ENCODE assay signal across 27 cellular contexts in the genomic region with DNA sequence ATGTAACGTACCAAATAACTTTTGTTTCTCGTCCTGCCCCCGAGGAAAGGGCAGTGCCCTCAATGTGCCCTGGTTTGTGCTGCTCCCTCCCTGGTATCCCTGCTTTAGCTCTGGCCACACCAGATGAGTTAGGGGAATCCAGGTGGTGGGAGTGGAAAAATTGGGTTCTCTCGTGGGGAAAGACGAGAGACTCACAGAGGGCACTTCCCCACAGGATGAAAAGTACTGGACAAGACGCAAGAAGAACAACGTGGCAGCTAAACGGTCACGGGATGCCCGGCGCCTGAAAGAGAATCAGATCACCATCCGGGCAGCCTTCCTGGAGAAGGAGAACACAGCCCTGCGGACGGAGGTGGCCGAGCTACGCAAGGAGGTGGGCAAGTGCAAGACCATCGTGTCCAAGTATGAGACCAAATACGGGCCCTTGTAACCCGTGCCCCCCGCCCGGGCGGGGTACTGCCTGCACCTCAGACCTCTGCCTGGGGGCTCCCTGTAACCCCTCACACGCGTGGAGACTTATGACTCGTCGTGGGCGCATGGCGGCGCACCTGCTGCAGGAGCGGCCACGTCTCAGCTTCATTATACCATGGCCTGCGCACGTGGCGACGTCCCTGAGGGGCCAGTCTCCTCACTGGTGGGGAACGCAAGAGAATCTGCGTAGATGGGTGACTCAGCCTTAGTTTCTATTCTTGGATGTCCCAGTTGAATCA.
"Had no signal": no experiment of that assay in that cellular context is flagged by ENCODE, and none has a peak within 500 bp of the region (broad histone marks: within the 10 kb centered on the region; RNA-seq: fewer than 3 reads in every experiment).

No MANE protein-coding gene starts in this region.

- H3K36me3 ChIP-seq: brain microvascular endothelial cell, neutrophil had no signal

- H3K4me1 ChIP-seq: SJSA1 had no signal

- H3K9me3 ChIP-seq: ascending aorta, gastrocnemius medialis, mucosa of descending colon, neutrophil, ovary, SJSA1, transverse colon had no signal

- H3K4me3 ChIP-seq: ascending aorta, gastrocnemius medialis, lung, mucosa of descending colon, ovary, SJSA1, transverse colon had no signal

- ATAC-seq: activated CD8-positive, alpha-beta memory T cell treated with anti-CD3 and anti-CD28 coated beads, Interleukin-2, amount 10 ng/mL, durations not matched to agents 7 days and 5 days; activated CD8-positive, alpha-beta T cell treated with anti-CD3 and anti-CD28 coated beads, Interleukin-2, amount 10 ng/mL, durations not matched to agents 7 days and 5 days; activated naive CD4-positive, alpha-beta T cell treated with anti-CD3 and anti-CD28 coated beads, Interleukin-2, amount 50 U/mL, for 72 hours; gastrocnemius medialis; mucosa of descending colon; sciatic nerve; stimulated activated effector memory CD8-positive, alpha-beta T cell treated with anti-CD3 and anti-CD28 coated beads, Interleukin-12 subunit alpha, Interleukin-12 subunit beta, amount 100 ng/mL, for 72 hours; stimulated activated naive CD8-positive, alpha-beta T cell treated with anti-CD3 and anti-CD28 coated beads, Interleukin-15, amount 100 ng/mL, for 72 hours; T-cell had no signal

- H3K27me3 ChIP-seq: ascending aorta, brain microvascular endothelial cell, gastrocnemius medialis, neutrophil, ovary, SJSA1, transverse colon had no signal

- H3K27ac ChIP-seq: brain microvascular endothelial cell, neutrophil, ovary, SJSA1 had no signal

- DNase-seq: activated B cell treated with CpG ODN at 0.5 μM for 24 hours; activated CD4-positive, alpha-beta T cell treated with anti-CD3 and anti-CD28 coated beads, Interleukin-2, amount 50 U/mL, for 1 hour; activated CD8-positive, alpha-beta memory T cell treated with anti-CD3 and anti-CD28 coated beads, Interleukin-2, amount 10 ng/mL, durations not matched to agents 7 days and 5 days; activated CD8-positive, alpha-beta T cell treated with anti-CD3 and anti-CD28 coated beads, Interleukin-2, amount 10 ng/mL, durations not matched to agents 7 days and 5 days; activated naive CD4-positive, alpha-beta T cell; activated T-cell treated with anti-CD3 and anti-CD28 coated beads, Interleukin-2, amount 50 U/mL, for 48 hours; brain microvascular endothelial cell; central memory CD4-positive, alpha-beta T cell; effector CD4-positive, alpha-beta T cell; gastrocnemius medialis; hypothalamus; immature natural killer cell; kidney; mucosa of descending colon; ovary; small intestine; stimulated activated CD4-positive, alpha-beta T cell treated with anti-CD3 and anti-CD28 coated beads, Interleukin-4, amount 100 ng/mL, for 24 hours; stimulated activated naive CD8-positive, alpha-beta T cell treated with anti-CD3 and anti-CD28 coated beads, Interleukin-15, amount 100 ng/mL, for 72 hours; T-cell; transverse colon had no signal
